In the genomic region with DNA sequence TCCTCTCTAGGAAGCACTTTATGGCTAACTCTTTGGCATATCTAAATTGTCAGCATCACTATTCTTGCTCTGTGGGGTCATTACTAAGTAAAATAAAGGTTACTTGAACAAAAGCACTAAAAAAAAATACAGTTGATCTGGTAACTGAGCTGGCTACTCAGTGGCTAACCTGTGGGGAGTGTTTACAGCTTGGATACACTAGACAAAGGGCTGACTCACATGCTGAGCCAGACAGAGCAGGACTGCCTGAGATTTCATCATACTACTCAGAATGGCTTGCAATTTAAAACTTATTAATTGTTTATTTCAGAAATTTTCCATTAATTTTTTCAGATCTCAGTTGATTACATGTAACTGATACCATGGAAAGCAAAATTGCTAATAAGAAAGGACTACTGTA, we compare ENCODE assay signal across 11 cellular contexts.
DNase-seq lines count a peak whose midpoint lies in the region; ATAC-seq, FAIRE-seq and TF ChIP-seq lines count a peak whose summit lies in the region.
"Had no signal": no experiment of that assay in that cellular context is flagged by ENCODE, and none has a peak within 500 bp of the region (broad histone marks: within the 10 kb centered on the region; RNA-seq: fewer than 3 reads in every experiment).

No MANE protein-coding gene starts in this region.

- no peak for FAIRE-seq in urothelium cell line (lab: Jason Lieb, UNC)

- H3K4me3 ChIP-seq in foreskin fibroblast (ENCODE audit: low read depth in 1 of 2, low read length in 2 of 2): no peak overlapping the region

- no peak for TF ChIP-seq CTCF in foreskin fibroblast (IDR thresholded peaks at IDR 0.05; ENCODE audit: low read depth, low read length)

- DNase-seq in SIG-M5 treated with dmso at 0.1 percent for 504 hours (lab: John Stamatoyannopoulos, UW; ENCODE audit: unreplicated experiment): peak; percentile 28
- no peak for DNase-seq in SIG-M5 (lab: John Stamatoyannopoulos, UW)
- DNase-seq in SK-MEL-5 (ENCODE audit: low read depth, low spot score): peak; percentile 28
- DNase-seq in foreskin fibroblast: peak; percentile 50 to 77
- peak; percentile 52 for DNase-seq in urothelium cell line (ENCODE audit: low spot score)
- DNase-seq in T-helper 2 cell: no peak
- DNase-seq: activated CD8-positive, alpha-beta memory T cell treated with anti-CD3 and anti-CD28 coated beads for 24 hours; cerebellar nuclear complex; retina had no signal

- ATAC-seq in GM18858 (IDR thresholded peaks at IDR 0.05; ENCODE audit: unreplicated experiment) (no peak), HG02973 (IDR thresholded peaks at IDR 0.05; ENCODE audit: unreplicated experiment) (no peak)

- in situ Hi-C loops in SK-MEL-5 (cut with HindIII; ENCODE audit: low pct_unique_long_range_greater_than_20kb, low sequenced_read_pairs): no loop called here

Comparison
In these comparisons a context has a peak if more than half of its experiments do, and no peak if none do; other contexts are left out.
1. DNase-seq: peak in SIG-M5 treated with dmso at 0.1 percent for 504 hours (single experiment), SK-MEL-5 (single experiment), foreskin fibroblast (2 of 2) and urothelium cell line (single experiment); none in SIG-M5 (single experiment) and T-helper 2 cell (0 of 5).